ENCODE assay signal across 1 cellular context in the genomic region with DNA sequence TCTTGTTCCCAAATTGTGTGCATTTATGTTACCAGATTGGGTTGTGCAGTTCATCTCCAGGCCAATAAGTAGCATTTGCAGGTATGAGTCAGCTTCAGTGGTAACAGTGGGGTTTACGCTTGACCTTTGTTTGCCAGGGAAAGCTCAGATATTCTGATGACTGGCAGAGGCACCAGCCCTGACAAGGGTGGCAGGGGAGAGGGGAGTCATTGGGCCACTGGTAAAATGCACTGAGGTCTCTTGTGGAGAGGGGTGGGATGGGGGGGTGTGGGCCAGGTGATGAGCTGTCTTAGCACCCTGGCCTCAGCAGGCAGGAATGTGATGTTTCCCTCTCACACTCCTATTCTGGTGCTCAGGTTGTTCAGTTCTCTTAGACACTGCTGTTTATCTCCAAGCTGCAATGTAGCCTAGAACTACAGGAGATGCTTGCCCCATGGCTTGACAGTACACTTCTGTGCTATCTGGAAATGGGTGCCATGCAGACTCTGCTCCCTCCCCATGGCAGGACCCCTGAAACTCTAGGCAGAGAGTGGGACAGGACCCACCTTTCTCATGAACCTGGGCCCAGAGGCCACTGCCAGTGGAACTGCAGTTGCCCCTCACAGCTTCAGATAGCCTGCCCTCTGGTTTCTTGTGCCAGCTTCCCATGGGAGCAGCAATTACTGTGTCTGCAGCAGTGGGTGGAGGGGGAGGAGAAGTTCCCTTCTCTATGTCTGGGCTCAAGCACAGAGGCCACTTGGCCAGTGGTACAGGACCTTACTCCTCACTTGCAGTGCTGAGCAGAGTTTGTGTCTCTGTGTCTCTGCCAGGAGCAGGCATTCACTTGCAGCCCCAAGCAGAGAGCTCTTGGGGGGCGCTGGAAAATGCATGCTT.
TF ChIP-seq lines count a peak whose summit lies in the region.

No MANE protein-coding gene starts in this region.

TF ChIP-seq in H1, 55 proteins besides CTCF, POLR2A, EP300 and RAD21:
- TF ChIP-seq CREB1 (IDR thresholded peaks at IDR 0.05) (no peak), TAF7 (optimal IDR thresholded peaks at IDR 0.05; ENCODE audit: borderline replicate concordance, low read depth, low read length) (no peak)
